11 cellular contexts compared by ENCODE assay signal in genomic region chr19:16566161-16566560, GRCh38. TPM values are rescaled to one million over a fixed set of nuclear protein-coding genes. Genes with fewer than 3 reads are reported as not detected.
A peak's percentile ranks its signal among the peaks of the same experiment; 100 is the strongest.
DNase-seq lines count a peak whose midpoint lies in the region; ATAC-seq lines count a peak whose summit lies in the region.
"Had no signal": no experiment of that assay in that cellular context is flagged by ENCODE, and none has a peak within 500 bp of the region (broad histone marks: within the 10 kb centered on the region; RNA-seq: fewer than 3 reads in every experiment).

No MANE protein-coding gene starts in this region.

- POLR2A ChIA-PET in CD8-positive, alpha-beta memory T cell (lab: Charles Lee) = interaction anchor here (0.5 to 1.5 kb wide), 6 partner anchors 18 to 95 kb away, joined by 4 to 9 read pairs (median 7); partner anchors contain the start of genes CHERP, SMIM7 and TMEM38A

- peaks cover 30 to 51% (median 35%) of the 10 kb centered on the region in 3 donors for H3K4me1 Mint-ChIP-seq in CD8-positive, alpha-beta memory T cell

- peak overlapping the region; percentile 96 to 100 (median 99) for H3K27ac Mint-ChIP-seq in CD8-positive, alpha-beta memory T cell

- peaks cover 22% of the 10 kb centered on the region for H3K36me3 ChIP-seq in CD8-positive, alpha-beta memory T cell (ENCODE audit: insufficient read depth, low read length)
- peaks cover 93% of the 10 kb centered on the region for H3K36me3 ChIP-seq in MG63

- H3K9me3 ChIP-seq in CD8-positive, alpha-beta memory T cell (ENCODE audit: low read length) = no peaks in the 10 kb centered on the region
- H3K9me3 ChIP-seq in MG63 = no peaks in the 10 kb centered on the region

- peaks cover 0 to 66% (median 22%) of the 10 kb centered on the region in 3 donors for H3K36me3 Mint-ChIP-seq in CD8-positive, alpha-beta memory T cell

- peak overlapping the region; percentile 74 to 91 (median 82) for H3K4me3 Mint-ChIP-seq in CD8-positive, alpha-beta memory T cell

- no peak overlapping the region for H3K27ac ChIP-seq in CD8-positive, alpha-beta memory T cell (ENCODE audit: low read depth, low read length)

- H3K4me1 ChIP-seq in CD8-positive, alpha-beta memory T cell (ENCODE audit: insufficient read depth, low read length) = peaks cover 37% of the 10 kb centered on the region

- ATAC-seq in HG02623 (IDR thresholded peaks at IDR 0.05; ENCODE audit: unreplicated experiment) (no peak), HG02610 (IDR thresholded peaks at IDR 0.05; ENCODE audit: unreplicated experiment) (no peak)

- H3K9me3 Mint-ChIP-seq in CD8-positive, alpha-beta memory T cell = no peaks in the 10 kb centered on the region

- H3K4me3 ChIP-seq in CD8-positive, alpha-beta memory T cell (ENCODE audit: low read length) = peak overlapping the region; percentile 9
- H3K4me3 ChIP-seq in MG63 = no peak overlapping the region
- H3K4me3 ChIP-seq: smooth muscle cell had no signal

- peak; percentile 74 to 92 (median 89) for DNase-seq in CD8-positive, alpha-beta memory T cell
- peak; percentile 81 for DNase-seq in activated CD4-positive, alpha-beta T cell treated with anti-CD3 and anti-CD28 coated beads, Interleukin-2, amount 50 U/mL, for 1 hour
- DNase-seq in central memory CD4-positive, alpha-beta T cell = peak; percentile 94
- DNase-seq in stimulated activated CD4-positive, alpha-beta T cell treated with anti-CD3 and anti-CD28 coated beads, Interleukin-12 subunit alpha, Interleukin-12 subunit beta, amount 100 ng/mL, for 4 hours = peak; percentile 50
- DNase-seq in NCI-H345 (lab: John Stamatoyannopoulos, UW) (no peak), MG63 (no peak)
- DNase-seq: DMS 273 treated with DMSO at 0.1 percent for 48 hours, NCI-H526 treated with DMSO at 0.1 percent for 48 hours had no signal

- H3K27me3 Mint-ChIP-seq in CD8-positive, alpha-beta memory T cell = no peaks in the 10 kb centered on the region

- no peaks in the 10 kb centered on the region for H3K27me3 ChIP-seq in CD8-positive, alpha-beta memory T cell (ENCODE audit: insufficient read depth, low read length, poor library complexity, severe bottlenecking)
- no peaks in the 10 kb centered on the region for H3K27me3 ChIP-seq in MG63

- CTCF ChIA-PET in CD8-positive, alpha-beta memory T cell (lab: Charles Lee) = interaction anchor here (1.0 to 1.6 kb wide), 2 partner anchors 18 to 38 kb away, joined by 3 to 4 read pairs; no protein-coding TSS in a partner anchor

RNA-seq across cellular contexts. Expression of gene SLC35E1, which starts 6.1 kb away (rescaled TPM):
- total RNA-seq in CD8-positive, alpha-beta memory T cell = 10 to 100 TPM; 41.9 to 43.8 TPM
- polyA plus RNA-seq in CD8-positive, alpha-beta memory T cell = 30.6 TPM
- total RNA-seq in MG63 (2014; rRNA removed; shearing (Covaris generic); ENCODE audit: low replicate concordance) = 28.0 and 30.5 TPM in 2 replicates

RNA-seq across cellular contexts. Expression of gene CHERP, which starts 23.9 kb away (rescaled TPM):
- 10 to 100 TPM; 73.1 to 74.2 TPM for total RNA-seq in CD8-positive, alpha-beta memory T cell
- polyA plus RNA-seq in CD8-positive, alpha-beta memory T cell = 20.3 TPM
- 1.8 and 2.0 TPM in 2 replicates for total RNA-seq in MG63 (2014; rRNA removed; shearing (Covaris generic); ENCODE audit: low replicate concordance)

Comparison
In these comparisons a context has a peak if more than half of its experiments do, and no peak if none do; other contexts are left out.
1. DNase-seq: peak in CD8-positive, alpha-beta memory T cell (5 of 5), activated CD4-positive, alpha-beta T cell treated with anti-CD3 and anti-CD28 coated beads, Interleukin-2, amount 50 U/mL, for 1 hour (single experiment), central memory CD4-positive, alpha-beta T cell (single experiment) and stimulated activated CD4-positive, alpha-beta T cell treated with anti-CD3 and anti-CD28 coated beads, Interleukin-12 subunit alpha, Interleukin-12 subunit beta, amount 100 ng/mL, for 4 hours (single experiment); none in NCI-H345 (single experiment) and MG63 (single experiment).
2. RNA of gene CHERP, which starts 23.9 kb away (total RNA-seq): 73.1 to 74.2 TPM in CD8-positive, alpha-beta memory T cell; 1.8 to 2.0 TPM in MG63; every median in the first group is over 10 times any median in the second.